ENCODE assay signal across 8 cellular contexts in genomic region chr9:135499326-135500070, GRCh38. TPM values are rescaled to one million over a fixed set of nuclear protein-coding genes. Genes with fewer than 3 reads are reported as not detected.
DNase-seq lines count a peak whose midpoint lies in the region; ATAC-seq and TF ChIP-seq lines count a peak whose summit lies in the region.

No MANE protein-coding gene starts in this region.

- H3K9me3 Mint-ChIP-seq in activated T-helper 1 cell treated with anti-CD3 and anti-CD28 coated beads, Interleukin-12 subunit alpha, Interleukin-12 subunit beta, Interleukin-2, Interleukin-4 antibody, amounts not matched to agents 30 ng/mL and 10 ng/mL and 1 ng/mL, durations not matched to agents 14 hours and 24 hours and 36 hours, result no peaks in the 10 kb centered on the region
- no peaks in the 10 kb centered on the region for H3K9me3 Mint-ChIP-seq in naive B cell

- DNase-seq in AG08395 (ENCODE audit: low spot score), result peak; percentile 92
- peak; percentile 66 for DNase-seq in Jurkat, Clone E6-1 (ENCODE audit: low read depth, low spot score)
- DNase-seq in activated T-helper 1 cell treated with anti-CD3 and anti-CD28 coated beads, Interleukin-12 subunit alpha, Interleukin-12 subunit beta, Interleukin-2, Interleukin-4 antibody, amounts not matched to agents 30 ng/mL and 10 ng/mL and 1 ng/mL, durations not matched to agents 14 hours and 24 hours and 36 hours (ENCODE audit: low spot score), result peak; percentile 84
- DNase-seq in fibroblast of lung (ENCODE audit: low read depth in 2 of 2), result peak; percentile 84 to 87
- peak; percentile 83 for DNase-seq in naive B cell
- DNase-seq in stimulated activated CD8-positive, alpha-beta memory T cell treated with anti-CD3 and anti-CD28 coated beads, Interleukin-7, amount 100 ng/mL, for 24 hours (ENCODE audit: low read depth), result peak; percentile 88

- peak overlapping the region; percentile 89 for H3K4me2 ChIP-seq in fibroblast of lung (ENCODE audit: extremely low read depth, insufficient read depth, low read length)

- peak overlapping the region; percentile 82 for H3K27ac ChIP-seq in fibroblast of lung (ENCODE audit: insufficient read depth, low read length)

- intact Hi-C loops in activated T-helper 1 cell treated with anti-CD3 and anti-CD28 coated beads, Interleukin-12 subunit alpha, Interleukin-12 subunit beta, Interleukin-2, Interleukin-4 antibody, amounts not matched to agents 30 ng/mL and 10 ng/mL and 1 ng/mL, durations not matched to agents 14 hours and 24 hours and 36 hours (cut with micrococcal nuclease), result loop anchor here (5.0 to 10.0 kb wide), 2 partner anchors 32 to 615 kb away; partner anchors contain the start of gene TMEM250

- H3K4me1 Mint-ChIP-seq in activated T-helper 1 cell treated with anti-CD3 and anti-CD28 coated beads, Interleukin-12 subunit alpha, Interleukin-12 subunit beta, Interleukin-2, Interleukin-4 antibody, amounts not matched to agents 30 ng/mL and 10 ng/mL and 1 ng/mL, durations not matched to agents 14 hours and 24 hours and 36 hours (ENCODE audit: low read depth), result peaks cover 18% of the 10 kb centered on the region
- H3K4me1 Mint-ChIP-seq in naive B cell, result peaks cover 16 to 43% (median 26%) of the 10 kb centered on the region in 3 donors

- H3K27ac Mint-ChIP-seq in activated T-helper 1 cell treated with anti-CD3 and anti-CD28 coated beads, Interleukin-12 subunit alpha, Interleukin-12 subunit beta, Interleukin-2, Interleukin-4 antibody, amounts not matched to agents 30 ng/mL and 10 ng/mL and 1 ng/mL, durations not matched to agents 14 hours and 24 hours and 36 hours, result no peak overlapping the region
- H3K27ac Mint-ChIP-seq in naive B cell, result peak overlapping the region in 3 of 6 donors; percentile 6 to 82 (median 66)

- H3K36me3 ChIP-seq in fibroblast of lung (ENCODE audit: control insufficient read depth, insufficient read depth, low read length), result peaks cover 10% of the 10 kb centered on the region

- H3K27me3 ChIP-seq in fibroblast of lung (ENCODE audit: control insufficient read depth, insufficient read depth, low read length), result no peaks in the 10 kb centered on the region

- ATAC-seq in GM19397 (IDR thresholded peaks at IDR 0.05; ENCODE audit: unreplicated experiment) (peak; percentile 50), naive B cell (ENCODE audit: low read depth in 2 of 2) (peak; percentile 64 to 72)

- H3K9ac ChIP-seq in fibroblast of lung (ENCODE audit: insufficient read depth, low read length), result peak overlapping the region; percentile 90

- H3K27me3 Mint-ChIP-seq in activated T-helper 1 cell treated with anti-CD3 and anti-CD28 coated beads, Interleukin-12 subunit alpha, Interleukin-12 subunit beta, Interleukin-2, Interleukin-4 antibody, amounts not matched to agents 30 ng/mL and 10 ng/mL and 1 ng/mL, durations not matched to agents 14 hours and 24 hours and 36 hours (ENCODE audit: insufficient read depth), result peaks cover 9% of the 10 kb centered on the region
- H3K27me3 Mint-ChIP-seq in naive B cell, result peaks cover 0 to 18% (median 0%) of the 10 kb centered on the region in 3 donors

- H3K4me3 Mint-ChIP-seq in activated T-helper 1 cell treated with anti-CD3 and anti-CD28 coated beads, Interleukin-12 subunit alpha, Interleukin-12 subunit beta, Interleukin-2, Interleukin-4 antibody, amounts not matched to agents 30 ng/mL and 10 ng/mL and 1 ng/mL, durations not matched to agents 14 hours and 24 hours and 36 hours, result peak overlapping the region; percentile 92
- H3K4me3 Mint-ChIP-seq in naive B cell, result peak overlapping the region; percentile 83 to 97 (median 90)

- no peaks in the 10 kb centered on the region for H3K9me3 ChIP-seq in fibroblast of lung (ENCODE audit: control insufficient read depth, insufficient read depth, low read depth, low read length)

- no peaks in the 10 kb centered on the region for H4K20me1 ChIP-seq in fibroblast of lung (ENCODE audit: control insufficient read depth, extremely low read depth, insufficient read depth, low read length)

- H3K4me3 ChIP-seq in Jurkat, Clone E6-1 (ENCODE audit: low read length), result peak overlapping the region; percentile 78
- H3K4me3 ChIP-seq in fibroblast of lung (replicated peaks in 1 of 4; ENCODE audit: control extremely low read depth in 1 of 4, insufficient read depth in 1 of 4, low read depth in 3 of 4, low read length in 4 of 4), result peak overlapping the region; percentile 78 to 97 (median 84)

- peaks cover 6% of the 10 kb centered on the region for H3K4me1 ChIP-seq in fibroblast of lung (ENCODE audit: control insufficient read depth, extremely low read depth, insufficient read depth, low read length)

- TF ChIP-seq CTCF in fibroblast of lung (conservative IDR thresholded peaks at IDR 0.05 in 1 of 2, IDR thresholded peaks at IDR 0.05 in 1 of 2; ENCODE audit: low read depth in 1 of 2, low read length in 2 of 2), result no peak

- peaks cover 13% of the 10 kb centered on the region for H3K79me2 ChIP-seq in fibroblast of lung (ENCODE audit: control insufficient read depth, insufficient read depth, low read length)

- H2AFZ ChIP-seq in fibroblast of lung (ENCODE audit: low read length), result peak overlapping the region; percentile 76

- peaks cover 10% of the 10 kb centered on the region for H3K36me3 Mint-ChIP-seq in activated T-helper 1 cell treated with anti-CD3 and anti-CD28 coated beads, Interleukin-12 subunit alpha, Interleukin-12 subunit beta, Interleukin-2, Interleukin-4 antibody, amounts not matched to agents 30 ng/mL and 10 ng/mL and 1 ng/mL, durations not matched to agents 14 hours and 24 hours and 36 hours (ENCODE audit: low read depth)
- H3K36me3 Mint-ChIP-seq in naive B cell, result peaks cover 0 to 2% of the 10 kb centered on the region in 2 donors

TF ChIP-seq in PFSK-1, 5 proteins besides CTCF, POLR2A, EP300 and RAD21 (continues in another document):
- TF ChIP-seq FOXP2 (optimal IDR thresholded peaks at IDR 0.05; ENCODE audit: borderline replicate concordance, extremely low read depth, extremely low read length, insufficient read depth), result no peak
- 0 out of 2 replicates have a peak, but pooled peaks have one; percentile 61 for TF ChIP-seq SIN3A (IDR thresholded peaks at IDR 0.05; ENCODE audit: borderline replicate concordance, insufficient read depth, low read length)

RNA-seq across cellular contexts. Expression of gene MRPS2, which starts 1.0 kb away (rescaled TPM):
- 56.2 TPM for polyA plus RNA-seq in Jurkat, Clone E6-1 (2012; ENCODE audit: insufficient read depth, insufficient read length)
- 472 TPM for polyA plus RNA-seq in PFSK-1 (2012; ENCODE audit: insufficient read length, low read depth)
- total RNA-seq in activated T-helper 1 cell treated with anti-CD3 and anti-CD28 coated beads, Interleukin-12 subunit alpha, Interleukin-12 subunit beta, Interleukin-2, Interleukin-4 antibody, amounts not matched to agents 30 ng/mL and 10 ng/mL and 1 ng/mL, durations not matched to agents 14 hours and 24 hours and 36 hours, result 66.6 and 70.8 TPM in 2 replicates
- total RNA-seq in fibroblast of lung, result 10.4 and 11.6 TPM in 2 replicates
- polyA plus RNA-seq in fibroblast of lung, result 43.6 and 73.1 TPM in 2 replicates
- 28.7 and 49.5 TPM in 2 replicates for polyA plus RNA-seq in fibroblast of lung (2012)
- 92.0 and 116 TPM in 2 replicates for polyA minus RNA-seq in fibroblast of lung (ENCODE audit: low replicate concordance)
- 10 to 100 TPM; 41.5 to 57.9 (median 45.5) TPM for polyA plus RNA-seq in naive B cell (ENCODE audit: low read depth in 6 of 6)

RNA-seq across cellular contexts. Expression of gene PPP1R26, which starts 19.9 kb away (rescaled TPM):
- polyA plus RNA-seq in Jurkat, Clone E6-1 (2012; ENCODE audit: insufficient read depth, insufficient read length), result not detected
- 31.7 TPM for polyA plus RNA-seq in PFSK-1 (2012; ENCODE audit: insufficient read length, low read depth)
- 0.86 and 1.2 TPM in 2 replicates for total RNA-seq in activated T-helper 1 cell treated with anti-CD3 and anti-CD28 coated beads, Interleukin-12 subunit alpha, Interleukin-12 subunit beta, Interleukin-2, Interleukin-4 antibody, amounts not matched to agents 30 ng/mL and 10 ng/mL and 1 ng/mL, durations not matched to agents 14 hours and 24 hours and 36 hours
- 8.7 and 8.9 TPM in 2 replicates for total RNA-seq in fibroblast of lung
- polyA plus RNA-seq in fibroblast of lung, result 1.7 and 2.9 TPM in 2 replicates
- polyA plus RNA-seq in fibroblast of lung (2012), result 2.7 and 3.9 TPM in 2 replicates
- 0.93 and 2.0 TPM in 2 replicates for polyA minus RNA-seq in fibroblast of lung (ENCODE audit: low replicate concordance)
- polyA plus RNA-seq in naive B cell (ENCODE audit: low read depth in 6 of 6), result under 1 TPM in 3 of 6 donors, not detected in 3; 0.27 to 0.47 (median 0.37) TPM

RNA-seq across cellular contexts. Expression of gene LCN1, which starts 21.7 kb away (rescaled TPM):
- not detected for polyA plus RNA-seq in Jurkat, Clone E6-1 (2012; ENCODE audit: insufficient read depth, insufficient read length)
- polyA plus RNA-seq in PFSK-1 (2012; ENCODE audit: insufficient read length, low read depth), result 3.8 TPM
- not detected in 2 replicates for total RNA-seq in activated T-helper 1 cell treated with anti-CD3 and anti-CD28 coated beads, Interleukin-12 subunit alpha, Interleukin-12 subunit beta, Interleukin-2, Interleukin-4 antibody, amounts not matched to agents 30 ng/mL and 10 ng/mL and 1 ng/mL, durations not matched to agents 14 hours and 24 hours and 36 hours
- total RNA-seq in fibroblast of lung, result not detected in 2 replicates
- polyA plus RNA-seq in fibroblast of lung, result not detected in 2 replicates
- not detected in 2 replicates for polyA plus RNA-seq in fibroblast of lung (2012)
- not detected in 2 replicates for polyA minus RNA-seq in fibroblast of lung (ENCODE audit: low replicate concordance)
- not detected for polyA plus RNA-seq in naive B cell (ENCODE audit: low read depth in 6 of 6)

RNA-seq across cellular contexts. Expression of gene OBP2A, which starts 46.4 kb away (rescaled TPM):
- not detected for polyA plus RNA-seq in Jurkat, Clone E6-1 (2012; ENCODE audit: insufficient read depth, insufficient read length)
- polyA plus RNA-seq in PFSK-1 (2012; ENCODE audit: insufficient read length, low read depth), result 26.6 TPM
- not detected in 2 replicates for total RNA-seq in activated T-helper 1 cell treated with anti-CD3 and anti-CD28 coated beads, Interleukin-12 subunit alpha, Interleukin-12 subunit beta, Interleukin-2, Interleukin-4 antibody, amounts not matched to agents 30 ng/mL and 10 ng/mL and 1 ng/mL, durations not matched to agents 14 hours and 24 hours and 36 hours
- total RNA-seq in fibroblast of lung, result not detected in 2 replicates
- polyA plus RNA-seq in fibroblast of lung, result not detected in 2 replicates
- polyA plus RNA-seq in fibroblast of lung (2012), result not detected in 2 replicates
- polyA minus RNA-seq in fibroblast of lung (ENCODE audit: low replicate concordance), result not detected in 2 replicates
- polyA plus RNA-seq in naive B cell (ENCODE audit: low read depth in 6 of 6), result not detected

Comparison
In these comparisons a context has a peak if more than half of its experiments do, and no peak if none do; other contexts are left out.
1. Peak in every context shown above with its lines: DNase-seq, ATAC-seq, H3K4me3 ChIP-seq and H3K27ac ChIP-seq.